ENCODE assay signal across 8 cellular contexts in the genomic region with DNA sequence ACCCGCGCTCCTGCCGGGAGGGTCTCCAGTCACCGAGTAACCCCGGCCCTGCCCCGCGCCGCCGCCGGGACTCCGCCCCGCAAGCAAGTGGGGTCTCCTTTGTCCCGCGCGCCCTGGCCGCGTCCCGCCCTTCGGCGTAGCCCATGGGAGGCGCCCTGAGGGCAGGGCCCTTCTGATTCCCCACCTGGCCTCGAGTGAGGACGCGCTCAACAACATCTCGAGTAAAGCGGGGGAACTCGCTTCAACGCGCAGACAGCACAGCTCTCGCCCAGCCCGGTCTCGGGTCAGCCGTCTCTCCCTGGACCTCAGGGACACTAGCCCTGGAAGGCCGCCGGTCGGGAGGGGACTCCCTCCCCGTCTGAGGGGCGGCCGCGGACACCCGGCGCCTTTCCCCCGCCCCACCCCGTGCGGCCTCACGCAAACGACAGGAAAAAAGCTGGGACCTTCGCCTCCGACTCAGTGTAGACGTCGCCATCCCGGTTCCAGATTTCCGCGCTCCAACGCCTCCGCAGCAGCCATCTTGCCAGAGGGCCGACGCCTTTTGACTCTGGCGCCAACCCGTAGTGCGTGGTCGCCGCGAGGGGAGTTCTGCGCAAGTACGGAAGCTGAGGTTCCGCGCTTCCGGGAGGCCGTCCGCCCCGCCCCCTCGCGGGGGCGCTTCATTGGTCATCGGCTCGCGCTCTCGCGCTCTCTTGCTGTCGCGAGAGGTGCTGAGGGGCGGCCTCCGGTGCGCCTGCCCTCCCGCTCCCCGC. TPM values are rescaled to one million over a fixed set of nuclear protein-coding genes. Genes with fewer than 3 reads are reported as not detected.
DNase-seq lines count a peak whose midpoint lies in the region; ATAC-seq and TF ChIP-seq lines count a peak whose summit lies in the region.

No MANE protein-coding gene starts in this region.

- H3K4me3 ChIP-seq in OCI-LY1 (ENCODE audit: low read depth, low read length, poor library complexity, severe bottlenecking) (peak overlapping the region; percentile 97), mononuclear cell (ENCODE audit: low read length) (peak overlapping the region; percentile 82)

- H4K20me1 ChIP-seq in OCI-LY1 (ENCODE audit: insufficient read depth, low read length), result no peaks in the 10 kb centered on the region

- H3K27me3 ChIP-seq in OCI-LY1 (ENCODE audit: insufficient read depth, low read length) (no peaks in the 10 kb centered on the region), mononuclear cell (ENCODE audit: insufficient read depth, low read length) (no peaks in the 10 kb centered on the region)

- peak; percentile 99 for DNase-seq in DMS 273 (lab: John Stamatoyannopoulos, UW; ENCODE audit: unreplicated experiment)
- peak; percentile 91 for DNase-seq in HuH-7.5 (ENCODE audit: low spot score)
- DNase-seq in activated T-cell treated with anti-CD3 and anti-CD28 coated beads for 1 hour (ENCODE audit: low read depth), result peak; percentile 96
- peak; percentile 89 for DNase-seq in epidermal melanocyte (ENCODE audit: insufficient read length, low spot score)
- peak; percentile 95 to 96 for DNase-seq in stimulated activated CD8-positive, alpha-beta memory T cell treated with anti-CD3 and anti-CD28 coated beads, Interleukin-2, amount 100 ng/mL, for 1 hour (ENCODE audit: low read depth in 2 of 2)

- peak; percentile 78 for ATAC-seq in GM21528 (IDR thresholded peaks at IDR 0.05; ENCODE audit: low FRiP score, unreplicated experiment)

- H3K4me1 ChIP-seq in OCI-LY1 (ENCODE audit: insufficient read depth, low read length, severe bottlenecking), result peaks cover 38% of the 10 kb centered on the region
- peaks cover 41% of the 10 kb centered on the region for H3K4me1 ChIP-seq in mononuclear cell (ENCODE audit: insufficient read depth, low read length)

- no peaks in the 10 kb centered on the region for H3K9me3 ChIP-seq in OCI-LY1 (ENCODE audit: low read length)
- no peaks in the 10 kb centered on the region for H3K9me3 ChIP-seq in mononuclear cell (ENCODE audit: low read depth, low read length)

- no peak overlapping the region for H2AFZ ChIP-seq in OCI-LY1 (ENCODE audit: low read length)

- H3K36me3 ChIP-seq in OCI-LY1 (ENCODE audit: insufficient read depth, low read length), result peaks cover 55% of the 10 kb centered on the region

- peak overlapping the region; percentile 98 for H3K9ac ChIP-seq in OCI-LY1 (ENCODE audit: low read length)

- no peaks in the 10 kb centered on the region for H3K9me2 ChIP-seq in OCI-LY1 (ENCODE audit: low read depth, low read length)

- H3K27ac ChIP-seq in OCI-LY1 (ENCODE audit: low read depth, low read length, poor library complexity, severe bottlenecking), result peak overlapping the region; percentile 38

- 0 out of 2 replicates have a peak, but pooled peaks cover 3% of the 10 kb centered on the region for H3F3A ChIP-seq in OCI-LY1 (ENCODE audit: insufficient read depth, low read length)

- no peak for TF ChIP-seq CTCF in OCI-LY1 (IDR thresholded peaks at IDR 0.05; ENCODE audit: low read length)

- H3K4me2 ChIP-seq in OCI-LY1 (ENCODE audit: low read length), result peak overlapping the region; percentile 98

- peaks cover 77% of the 10 kb centered on the region for H3K79me2 ChIP-seq in OCI-LY1 (ENCODE audit: insufficient read depth, low read length)

RNA-seq across cellular contexts. Expression of gene GID8, which starts 0.4 kb away (rescaled TPM):
- 31.9 TPM for total RNA-seq in mononuclear cell

RNA-seq across cellular contexts. Expression of gene DIDO1, which starts 11.2 kb away (rescaled TPM):
- 55.1 TPM for total RNA-seq in mononuclear cell

RNA-seq across cellular contexts. Expression of gene SLC17A9, which starts 15.0 kb away (rescaled TPM):
- total RNA-seq in mononuclear cell, result 2.0 TPM

Comparison
In these comparisons a context has a peak if more than half of its experiments do, and no peak if none do; other contexts are left out.
1. Peak in every context shown above with its lines: DNase-seq, ATAC-seq, H3K4me3 ChIP-seq and H3K27ac ChIP-seq.